8 cellular contexts compared by ENCODE assay signal in genomic region chr10:133394801-133395221, GRCh38. TPM values are rescaled to one million over a fixed set of nuclear protein-coding genes. Genes with fewer than 3 reads are reported as not detected.
DNase-seq lines count a peak whose midpoint lies in the region; ATAC-seq and TF ChIP-seq lines count a peak whose summit lies in the region.

No MANE protein-coding gene starts in this region.

- no peaks in the 10 kb centered on the region for H3K4me1 ChIP-seq in mesendoderm (ENCODE audit: control insufficient read depth, low read depth, low read length)

- H3K4me2 ChIP-seq in mesendoderm (ENCODE audit: low read length) = peak overlapping the region; percentile 33

- WGBS in mesendoderm (ENCODE audit: extremely low coverage, insufficient coverage, low lambda C conversion rate) = no CpG with 5 or more reads among the region's 21 CpGs

- no peak overlapping the region for H2BK120ac ChIP-seq in mesendoderm (ENCODE audit: low read depth, low read length)

- peak overlapping the region; percentile 84 for H3K4ac ChIP-seq in mesendoderm (ENCODE audit: low read depth, low read length)

- H3K56ac ChIP-seq in mesendoderm (ENCODE audit: low read length) = peak overlapping the region; percentile 98

- H3K36me3 Mint-ChIP-seq in IgD-negative memory B cell (peaks cover 7% of the 10 kb centered on the region), MCF 10A (ENCODE audit: insufficient read depth, unreplicated experiment) (peaks cover 27% of the 10 kb centered on the region)

- H3K4me3 Mint-ChIP-seq in IgD-negative memory B cell (peak overlapping the region; percentile 88 to 94 (median 90)), MCF 10A (ENCODE audit: unreplicated experiment) (peak overlapping the region; percentile 90)

- H3K27ac Mint-ChIP-seq in IgD-negative memory B cell = peak overlapping the region; percentile 75 to 97 (median 87)
- peak overlapping the region; percentile 95 for H3K27ac Mint-ChIP-seq in MCF 10A (ENCODE audit: low read depth, unreplicated experiment)

- H3K27me3 ChIP-seq in mesendoderm (ENCODE audit: insufficient read depth, low read length, poor library complexity) = no peaks in the 10 kb centered on the region

- H4K8ac ChIP-seq in mesendoderm (ENCODE audit: low read depth, low read length) = peak overlapping the region; percentile 57

- peaks cover 14% of the 10 kb centered on the region for H3K79me2 ChIP-seq in mesendoderm (ENCODE audit: control insufficient read depth, insufficient read depth, low read length)

- H3K18ac ChIP-seq in mesendoderm (ENCODE audit: low read length) = peak overlapping the region; percentile 83

- ATAC-seq in GM18909 (IDR thresholded peaks at IDR 0.05; ENCODE audit: poor library complexity, unreplicated experiment) = no peak

- peak overlapping the region; percentile 94 for H3K9ac ChIP-seq in mesendoderm (ENCODE audit: low read length)

- intact Hi-C loops in MCF 10A (cut with micrococcal nuclease) = loop anchor here (10.0 kb wide), 1 partner anchor 70 kb away; no protein-coding TSS in a partner anchor

- CTCF ChIA-PET in MCF 10A (lab: Yijun Ruan, JAX) = interaction anchor here (0.6 kb wide), 2 partner anchors 12 to 160 kb away, joined by 3 read pairs; no protein-coding TSS in a partner anchor

- POLR2A ChIA-PET in MCF 10A (lab: Yijun Ruan, JAX) = interaction anchor here (1.0 to 2.3 kb wide), 3 partner anchors 10 to 136 kb away, joined by 3 to 11 read pairs (median 8); partner anchors contain the start of gene PAOX

- H3K79me1 ChIP-seq in mesendoderm (ENCODE audit: low read length) = peaks cover 14% of the 10 kb centered on the region

- no peak for TF ChIP-seq CTCF in MCF 10A (IDR thresholded peaks at IDR 0.05; ENCODE audit: unreplicated experiment)

- DNase-seq in 8988T (peak; percentile 9), MCF 10A (ENCODE audit: unreplicated experiment) (no peak), mesendoderm (no peak), midbrain (lab: John Stamatoyannopoulos, UW) (no peak), COLO668 (lab: John Stamatoyannopoulos, UW; ENCODE audit: unreplicated experiment) (no peak), retina (no peak)

- H3K27me3 Mint-ChIP-seq in IgD-negative memory B cell (no peaks in the 10 kb centered on the region), MCF 10A (ENCODE audit: insufficient read depth, unreplicated experiment) (no peaks in the 10 kb centered on the region)

- H3K4me3 ChIP-seq in mesendoderm (ENCODE audit: low read length) = peak overlapping the region; percentile 83

- BruUV-seq in MCF 10A (replicated peaks; lab: Mats Ljungman, UMichigan) = TSS peak; percentile 32

- H3K27ac ChIP-seq in mesendoderm (ENCODE audit: low read depth, low read length) = peak overlapping the region; percentile 90

- no peak overlapping the region for H2BK5ac ChIP-seq in mesendoderm (ENCODE audit: low read length)

- H2BK15ac ChIP-seq in mesendoderm (replicated peaks; ENCODE audit: low read depth) = no peak overlapping the region

- H3K36me3 ChIP-seq in mesendoderm (ENCODE audit: control insufficient read depth, insufficient read depth, low read length) = peaks cover 9% of the 10 kb centered on the region

- no peaks in the 10 kb centered on the region for H3K9me3 Mint-ChIP-seq in IgD-negative memory B cell
- no peaks in the 10 kb centered on the region for H3K9me3 Mint-ChIP-seq in MCF 10A (ENCODE audit: unreplicated experiment)

- H3K4me1 Mint-ChIP-seq in IgD-negative memory B cell = peaks cover 27 to 34% (median 30%) of the 10 kb centered on the region in 3 donors
- no peaks in the 10 kb centered on the region for H3K4me1 Mint-ChIP-seq in MCF 10A (ENCODE audit: insufficient read depth, unreplicated experiment)

- H2AK5ac ChIP-seq in mesendoderm (ENCODE audit: low read length) = no peak overlapping the region

- H4K5ac ChIP-seq in mesendoderm (ENCODE audit: low read length) = no peak overlapping the region

- no peak overlapping the region for H3K23ac ChIP-seq in mesendoderm (ENCODE audit: low read length)

RNA-seq across cellular contexts. Expression of gene MTG1, which starts 0.9 kb away (rescaled TPM):
- polyA plus RNA-seq in IgD-negative memory B cell = 51.8 TPM
- 71.6 and 74.3 TPM in 2 replicates for total RNA-seq in MCF 10A (2022)
- polyA plus RNA-seq in mesendoderm (2013, experiment 1 of 2) = 53.2 TPM
- polyA plus RNA-seq in mesendoderm (2013, experiment 2 of 2) = 52.0 TPM

RNA-seq across cellular contexts. Expression of gene PAOX, which starts 15.7 kb away (rescaled TPM):
- 55.4 TPM for polyA plus RNA-seq in IgD-negative memory B cell
- 1.2 and 1.8 TPM in 2 replicates for total RNA-seq in MCF 10A (2022)
- polyA plus RNA-seq in mesendoderm (2013, experiment 1 of 2) = 1.4 TPM
- polyA plus RNA-seq in mesendoderm (2013, experiment 2 of 2) = 1.5 TPM

RNA-seq across cellular contexts. Expression of gene ECHS1, which starts 21.7 kb away (rescaled TPM):
- 117 TPM for polyA plus RNA-seq in IgD-negative memory B cell
- 72.4 and 82.7 TPM in 2 replicates for total RNA-seq in MCF 10A (2022)
- polyA plus RNA-seq in mesendoderm (2013, experiment 1 of 2) = 77.7 TPM
- polyA plus RNA-seq in mesendoderm (2013, experiment 2 of 2) = 78.6 TPM

RNA-seq across cellular contexts. Expression of gene SPRN, which starts 29.6 kb away (rescaled TPM):
- polyA plus RNA-seq in IgD-negative memory B cell = 0.40 TPM
- not detected in 2 replicates for total RNA-seq in MCF 10A (2022)
- polyA plus RNA-seq in mesendoderm (2013, experiment 1 of 2) = 0.04 TPM
- polyA plus RNA-seq in mesendoderm (2013, experiment 2 of 2) = 0.04 TPM

RNA-seq across cellular contexts. Expression of gene FUOM, which starts 37.0 kb away (rescaled TPM):
- polyA plus RNA-seq in IgD-negative memory B cell = 37.1 TPM
- 16.6 and 22.6 TPM in 2 replicates for total RNA-seq in MCF 10A (2022)
- 30.0 TPM for polyA plus RNA-seq in mesendoderm (2013, experiment 1 of 2)
- 31.2 TPM for polyA plus RNA-seq in mesendoderm (2013, experiment 2 of 2)
